9 cellular contexts compared by ENCODE assay signal in genomic region chr16:2206420-2206779, GRCh38. TPM values are rescaled to one million over a fixed set of nuclear protein-coding genes. Genes with fewer than 3 reads are reported as not detected.
DNase-seq lines count a peak whose midpoint lies in the region; ATAC-seq, FAIRE-seq and TF ChIP-seq lines count a peak whose summit lies in the region.
"Had no signal": no experiment of that assay in that cellular context is flagged by ENCODE, and none has a peak within 500 bp of the region (broad histone marks: within the 10 kb centered on the region; RNA-seq: fewer than 3 reads in every experiment).

No MANE protein-coding gene starts in this region.

- H3K9me2 ChIP-seq in DOHH2 (replicated peaks; ENCODE audit: control insufficient read depth, low read length), result no peaks in the 10 kb centered on the region

- H4K20me1 ChIP-seq in DOHH2 (ENCODE audit: control insufficient read depth, insufficient read depth, low read depth, low read length) (no peaks in the 10 kb centered on the region), OCI-LY3 (ENCODE audit: insufficient read depth, low read length) (no peaks in the 10 kb centered on the region), endothelial cell of umbilical vein (replicated peaks; ENCODE audit: control insufficient read depth, extremely low read depth, insufficient read depth, low read length) (no peaks in the 10 kb centered on the region)

- H3K36me3 ChIP-seq in DOHH2 (ENCODE audit: control insufficient read depth, low read length) (peaks cover 43% of the 10 kb centered on the region), OCI-LY3 (replicated peaks; ENCODE audit: low read depth, low read length) (peaks cover 15% of the 10 kb centered on the region), endothelial cell of umbilical vein (ENCODE audit: control insufficient read depth in 2 of 2, extremely low read depth in 1 of 2, insufficient read depth in 2 of 2, low read length in 2 of 2) (peaks cover 0 to 22% of the 10 kb centered on the region in 2 experiments), trophoblast cell (ENCODE audit: control insufficient read depth in 1 of 2, insufficient read depth in 2 of 2, low read length in 2 of 2) (peaks cover 35% of the 10 kb centered on the region in 2 experiments)

- peak overlapping the region; percentile 38 for H3K14ac ChIP-seq in trophoblast cell (ENCODE audit: low read length)

- peak overlapping the region; percentile 22 for H2AK5ac ChIP-seq in trophoblast cell (ENCODE audit: low read length)

- intact Hi-C loops in endothelial cell of umbilical vein (cut with micrococcal nuclease), result no loop called here

- no peak overlapping the region for H2BK120ac ChIP-seq in trophoblast cell (ENCODE audit: insufficient read depth, low read length, poor library complexity)

- peak overlapping the region; percentile 52 for H4K91ac ChIP-seq in trophoblast cell (ENCODE audit: low read depth, low read length)

- no peak overlapping the region for H2BK5ac ChIP-seq in trophoblast cell (ENCODE audit: low read depth, low read length, poor library complexity)

- no peak overlapping the region for H3K18ac ChIP-seq in trophoblast cell (ENCODE audit: low read length)

- CTCF ChIA-PET in endothelial cell of umbilical vein (lab: Charles Lee), result interaction anchor here (1.0 kb wide), 1 partner anchor 50 kb away, joined by 3 read pairs; no protein-coding TSS in a partner anchor

- H3K79me1 ChIP-seq in trophoblast cell (ENCODE audit: low read length), result peaks cover 15% of the 10 kb centered on the region

- H4K8ac ChIP-seq in trophoblast cell (ENCODE audit: low read depth, low read length), result peak overlapping the region; percentile 99

- no peak for ATAC-seq in HG02885 (IDR thresholded peaks at IDR 0.05; ENCODE audit: poor library complexity, unreplicated experiment)

- H3K4me2 ChIP-seq in DOHH2 (ENCODE audit: low read length), result peak overlapping the region; percentile 99
- peak overlapping the region; percentile 87 for H3K4me2 ChIP-seq in OCI-LY3 (ENCODE audit: low read length)
- peak overlapping the region; percentile 72 for H3K4me2 ChIP-seq in endothelial cell of umbilical vein (ENCODE audit: insufficient read depth, low read length)
- H3K4me2 ChIP-seq in trophoblast cell (ENCODE audit: low read length), result peak overlapping the region; percentile 92

- H3K9ac ChIP-seq in OCI-LY3 (ENCODE audit: low read length), result peak overlapping the region; percentile 78
- no peak overlapping the region for H3K9ac ChIP-seq in endothelial cell of umbilical vein (replicated peaks; ENCODE audit: extremely low read depth, insufficient read depth, low read length)
- no peak overlapping the region for H3K9ac ChIP-seq in trophoblast cell (ENCODE audit: low read length)

- H3K27me3 ChIP-seq in DOHH2 (ENCODE audit: control insufficient read depth, low read length), result no peaks in the 10 kb centered on the region; the same call in 1 of the 2 replicates
- H3K27me3 ChIP-seq in OCI-LY3 (ENCODE audit: low read depth, low read length), result no peaks in the 10 kb centered on the region
- no peaks in the 10 kb centered on the region for H3K27me3 ChIP-seq in endothelial cell of umbilical vein (ENCODE audit: control insufficient read depth in 2 of 2, insufficient read depth in 2 of 2, low read length in 2 of 2)
- no peaks in the 10 kb centered on the region for H3K27me3 ChIP-seq in trophoblast cell (ENCODE audit: insufficient read depth, low read length)

- peak overlapping the region; percentile 96 for H3K4me3 ChIP-seq in DOHH2 (ENCODE audit: low read length)
- H3K4me3 ChIP-seq in OCI-LY3 (ENCODE audit: low read length), result peak overlapping the region; percentile 83
- peak overlapping the region in 1 of 3 experiments; percentile 91 for H3K4me3 ChIP-seq in endothelial cell of umbilical vein (replicated peaks in 1 of 3; ENCODE audit: insufficient read depth in 1 of 3, low read depth in 1 of 3, low read length in 3 of 3)
- no peak overlapping the region for H3K4me3 ChIP-seq in trophoblast cell (ENCODE audit: low read depth, low read length)

- no TSS peak for BruUV-seq in endothelial cell of umbilical vein (replicated peaks; lab: Mats Ljungman, UMichigan)

- H3K9me1 ChIP-seq in endothelial cell of umbilical vein (replicated peaks; ENCODE audit: control insufficient read depth, extremely low read depth, insufficient read depth, low read length), result no peaks in the 10 kb centered on the region

- H2AFZ ChIP-seq in OCI-LY3 (ENCODE audit: low read depth, low read length) (no peak overlapping the region), endothelial cell of umbilical vein (ENCODE audit: low read depth, low read length) (no peak overlapping the region), trophoblast cell (ENCODE audit: insufficient read depth, low read length, poor library complexity) (peak overlapping the region; percentile 68)

- TF ChIP-seq CTCF in DOHH2 (IDR thresholded peaks at IDR 0.05; ENCODE audit: low read depth, low read length, poor library complexity, severe bottlenecking), result no peak
- no peak for TF ChIP-seq CTCF in OCI-LY3 (IDR thresholded peaks at IDR 0.05; ENCODE audit: low read depth, low read length)
- no peak for TF ChIP-seq CTCF in endothelial cell of umbilical vein (IDR thresholded peaks at IDR 0.05; ENCODE audit: extremely low read depth in 1 of 2, insufficient read depth in 1 of 2, low read depth in 1 of 2, low read length in 2 of 2)

- no peak for TF ChIP-seq POLR2A in endothelial cell of umbilical vein (IDR thresholded peaks at IDR 0.05; ENCODE audit: low read depth, low read length)

- H3K23ac ChIP-seq in trophoblast cell (ENCODE audit: low read length), result no peak overlapping the region

- H3K9me3 ChIP-seq in DOHH2 (ENCODE audit: control insufficient read depth, insufficient read depth, low read length) (no peaks in the 10 kb centered on the region), OCI-LY3 (ENCODE audit: insufficient read depth, low read length) (no peaks in the 10 kb centered on the region), endothelial cell of umbilical vein (replicated peaks; ENCODE audit: control insufficient read depth, insufficient read depth, low read length) (no peaks in the 10 kb centered on the region), trophoblast cell (ENCODE audit: insufficient read depth, low read depth, low read length) (no peaks in the 10 kb centered on the region)

- DNase-seq in endothelial cell of umbilical vein (ENCODE audit: low read depth, low spot score) (no peak), trophoblast cell (no peak), SIG-M5 (lab: John Stamatoyannopoulos, UW) (no peak), ureter (ENCODE audit: low spot score) (no peak), SHP77 (lab: John Stamatoyannopoulos, UW) (no peak)

- no peaks in the 10 kb centered on the region for H3F3A ChIP-seq in DOHH2 (ENCODE audit: control insufficient read depth, insufficient read depth)

- H3K4me1 ChIP-seq in DOHH2 (ENCODE audit: control insufficient read depth, low read length) (peaks cover 19% of the 10 kb centered on the region), OCI-LY3 (ENCODE audit: low read length) (peaks cover 13% of the 10 kb centered on the region), endothelial cell of umbilical vein (ENCODE audit: control insufficient read depth, extremely low read depth, insufficient read depth, low read length) (peaks cover 10% of the 10 kb centered on the region), trophoblast cell (ENCODE audit: control insufficient read depth in 1 of 2, insufficient read depth in 2 of 2, low read length in 2 of 2) (peaks cover 17 to 23% of the 10 kb centered on the region in 2 experiments)

- peak overlapping the region; percentile 46 for H4K12ac ChIP-seq in trophoblast cell (ENCODE audit: low read depth, low read length)

- H2BK12ac ChIP-seq in trophoblast cell (ENCODE audit: low read length), result no peak overlapping the region

- H3K27ac ChIP-seq in DOHH2 (ENCODE audit: low read depth, low read length) (no peak overlapping the region; the same call in 1 of the 2 replicates), OCI-LY3 (ENCODE audit: low read length) (peak overlapping the region; percentile 70), endothelial cell of umbilical vein (ENCODE audit: insufficient read depth, low read depth, low read length) (no peak overlapping the region), trophoblast cell (ENCODE audit: low read depth, low read length) (no peak overlapping the region)

- no peak for FAIRE-seq in endothelial cell of umbilical vein (lab: Jason Lieb, UNC)

- WGBS in trophoblast cell (ENCODE audit: extremely low coverage, insufficient coverage, insufficient read length), result no CpG with 5 or more reads among the region's 18 CpGs

- peak overlapping the region; percentile 46 for H3K4ac ChIP-seq in trophoblast cell (ENCODE audit: low read depth, low read length)

- POLR2A ChIA-PET in endothelial cell of umbilical vein (lab: Charles Lee), result no interaction called here

- H3K79me2 ChIP-seq in DOHH2 (ENCODE audit: control insufficient read depth, low read length) (peaks cover 24% of the 10 kb centered on the region), OCI-LY3 (ENCODE audit: low read length) (peaks cover 17% of the 10 kb centered on the region), endothelial cell of umbilical vein (ENCODE audit: control insufficient read depth, insufficient read depth, low read length) (peaks cover 7% of the 10 kb centered on the region), trophoblast cell (ENCODE audit: control insufficient read depth, insufficient read depth, low read length, poor library complexity) (peaks cover 8% of the 10 kb centered on the region)

- dilution Hi-C loops in endothelial cell of umbilical vein (cut with MboI; ENCODE audit: extremely low pct_ligation_motif_present, low sequenced_read_pairs), result no loop called here

RNA-seq across cellular contexts. Expression of gene MLST8, which starts 1.1 kb away (rescaled TPM):
- 36.9 and 37.0 TPM in 2 replicates for total RNA-seq in endothelial cell of umbilical vein
- polyA plus RNA-seq in endothelial cell of umbilical vein, result 129 and 181 TPM in 2 replicates
- polyA plus RNA-seq in endothelial cell of umbilical vein (2011; cell fraction: cytosol; rRNA removed), result 71.5 and 92.6 TPM in 2 replicates
- 102 and 105 TPM in 2 replicates for polyA plus RNA-seq in endothelial cell of umbilical vein (2011; cell fraction: nucleus; rRNA removed)
- polyA plus RNA-seq in endothelial cell of umbilical vein (2012), result 45.6 and 48.9 TPM in 2 replicates
- polyA minus RNA-seq in endothelial cell of umbilical vein, result 67.2 and 72.7 TPM in 2 replicates
- 69.1 TPM for polyA minus RNA-seq in endothelial cell of umbilical vein (2011; cell fraction: cytosol; rRNA and poly(A)+ RNA removed)
- polyA minus RNA-seq in endothelial cell of umbilical vein (2011; cell fraction: nucleus; rRNA and poly(A)+ RNA removed), result 35.5 and 46.6 TPM in 2 replicates
- polyA plus RNA-seq in trophoblast cell (2013), result 37.7 and 39.2 TPM in 2 replicates
- total RNA-seq in ureter, result 37.0 TPM

RNA-seq across cellular contexts. Expression of gene BRICD5, which starts 4.3 kb away (rescaled TPM):
- 8.4 and 10.2 TPM in 2 replicates for total RNA-seq in endothelial cell of umbilical vein
- 5.6 and 9.3 TPM in 2 replicates for polyA plus RNA-seq in endothelial cell of umbilical vein
- 0.74 and 1.7 TPM in 2 replicates for polyA plus RNA-seq in endothelial cell of umbilical vein (2011; cell fraction: cytosol; rRNA removed)
- polyA plus RNA-seq in endothelial cell of umbilical vein (2011; cell fraction: nucleus; rRNA removed), result 36.8 and 41.2 TPM in 2 replicates
- 3.4 and 7.5 TPM in 2 replicates for polyA plus RNA-seq in endothelial cell of umbilical vein (2012)
- polyA minus RNA-seq in endothelial cell of umbilical vein, result 1.2 and 1.4 TPM in 2 replicates
- 2.0 TPM for polyA minus RNA-seq in endothelial cell of umbilical vein (2011; cell fraction: cytosol; rRNA and poly(A)+ RNA removed)
- polyA minus RNA-seq in endothelial cell of umbilical vein (2011; cell fraction: nucleus; rRNA and poly(A)+ RNA removed), result 3.2 and 5.7 TPM in 2 replicates
- 4.1 and 5.5 TPM in 2 replicates for polyA plus RNA-seq in trophoblast cell (2013)
- total RNA-seq in ureter, result 7.4 TPM

RNA-seq across cellular contexts. Expression of gene PGP, which starts 8.2 kb away (rescaled TPM):
- 29.6 and 32.0 TPM in 2 replicates for total RNA-seq in endothelial cell of umbilical vein
- polyA plus RNA-seq in endothelial cell of umbilical vein, result 28.5 and 40.0 TPM in 2 replicates
- polyA plus RNA-seq in endothelial cell of umbilical vein (2011; cell fraction: cytosol; rRNA removed), result 14.1 and 17.3 TPM in 2 replicates
- polyA plus RNA-seq in endothelial cell of umbilical vein (2011; cell fraction: nucleus; rRNA removed), result 32.2 and 39.9 TPM in 2 replicates
- polyA plus RNA-seq in endothelial cell of umbilical vein (2012), result 18.9 and 19.2 TPM in 2 replicates
- 7.7 and 8.7 TPM in 2 replicates for polyA minus RNA-seq in endothelial cell of umbilical vein
- polyA minus RNA-seq in endothelial cell of umbilical vein (2011; cell fraction: cytosol; rRNA and poly(A)+ RNA removed), result 25.3 TPM
- 8.5 and 13.8 TPM in 2 replicates for polyA minus RNA-seq in endothelial cell of umbilical vein (2011; cell fraction: nucleus; rRNA and poly(A)+ RNA removed)
- polyA plus RNA-seq in trophoblast cell (2013), result 36.6 and 37.5 TPM in 2 replicates
- total RNA-seq in ureter, result 11.3 TPM

RNA-seq across cellular contexts. Expression of gene CASKIN1, which starts 10.0 kb away (rescaled TPM):
- total RNA-seq in endothelial cell of umbilical vein (0.35 and 0.58 TPM in 2 replicates), ureter (0.05 TPM)
- polyA plus RNA-seq in endothelial cell of umbilical vein, result 0.10 and 0.11 TPM in 2 replicates
- 0.01 and 0.23 TPM in 2 replicates for polyA plus RNA-seq in endothelial cell of umbilical vein (2011; cell fraction: cytosol; rRNA removed)
- 0.41 and 0.68 TPM in 2 replicates for polyA plus RNA-seq in endothelial cell of umbilical vein (2011; cell fraction: nucleus; rRNA removed)
- polyA plus RNA-seq in endothelial cell of umbilical vein (2012), result 0.08 and 0.27 TPM in 2 replicates
- polyA minus RNA-seq in endothelial cell of umbilical vein, result 0.12 and 0.68 TPM in 2 replicates
- polyA minus RNA-seq in endothelial cell of umbilical vein (2011; cell fraction: cytosol; rRNA and poly(A)+ RNA removed), result not detected
- polyA minus RNA-seq in endothelial cell of umbilical vein (2011; cell fraction: nucleus; rRNA and poly(A)+ RNA removed), result 0.53 TPM in 1 of 2 replicates, not detected in the other
- polyA plus RNA-seq in trophoblast cell (2013), result 0.44 and 0.67 TPM in 2 replicates
- total RNA-seq: mononuclear cell had no signal

RNA-seq across cellular contexts. Expression of gene E4F1, which starts 17.0 kb away (rescaled TPM):
- total RNA-seq in endothelial cell of umbilical vein, result 31.9 and 32.7 TPM in 2 replicates
- polyA plus RNA-seq in endothelial cell of umbilical vein, result 28.6 and 40.8 TPM in 2 replicates
- 15.3 and 21.3 TPM in 2 replicates for polyA plus RNA-seq in endothelial cell of umbilical vein (2011; cell fraction: cytosol; rRNA removed)
- 113 and 122 TPM in 2 replicates for polyA plus RNA-seq in endothelial cell of umbilical vein (2011; cell fraction: nucleus; rRNA removed)
- polyA plus RNA-seq in endothelial cell of umbilical vein (2012), result 13.4 and 18.2 TPM in 2 replicates
- 13.7 and 16.1 TPM in 2 replicates for polyA minus RNA-seq in endothelial cell of umbilical vein
- polyA minus RNA-seq in endothelial cell of umbilical vein (2011; cell fraction: cytosol; rRNA and poly(A)+ RNA removed), result 15.4 TPM
- 17.1 and 38.4 TPM in 2 replicates for polyA minus RNA-seq in endothelial cell of umbilical vein (2011; cell fraction: nucleus; rRNA and poly(A)+ RNA removed)
- polyA plus RNA-seq in trophoblast cell (2013), result 11.3 and 12.5 TPM in 2 replicates
- 24.7 TPM for total RNA-seq in ureter
